In genomic region chr12:47717443-47718193, GRCh38 we compare ENCODE assay signal across 8 cellular contexts. TPM values are rescaled to one million over a fixed set of nuclear protein-coding genes. Genes with fewer than 3 reads are reported as not detected.
A peak's percentile ranks its signal among the peaks of the same experiment; 100 is the strongest.
DNase-seq lines count a peak whose midpoint lies in the region; ATAC-seq, FAIRE-seq and TF ChIP-seq lines count a peak whose summit lies in the region.

No MANE protein-coding gene starts in this region.

- H2BK5ac ChIP-seq in mesenchymal stem cell (ENCODE audit: low read depth, low read length, poor library complexity, severe bottlenecking) = no peak overlapping the region

- H3K27me3 ChIP-seq in endothelial cell of umbilical vein (ENCODE audit: control insufficient read depth in 2 of 2, insufficient read depth in 2 of 2, low read length in 2 of 2) (no peaks in the 10 kb centered on the region), mesenchymal stem cell (ENCODE audit: control insufficient read depth in 1 of 2, insufficient read depth in 1 of 2, low read length in 2 of 2) (no peaks in the 10 kb centered on the region)

- H3K36me3 Mint-ChIP-seq in stimulated activated memory B cell treated with anti-CD40 and anti-IgM and Interleukin-4, amounts not matched to agents 10 μg/mL and 1 μg/mL and 100 μg/mL, for 72 hours = peaks cover 25% of the 10 kb centered on the region

- H3K4me1 ChIP-seq in endothelial cell of umbilical vein (ENCODE audit: control insufficient read depth, extremely low read depth, insufficient read depth, low read length) (peaks cover 7% of the 10 kb centered on the region), mesenchymal stem cell (ENCODE audit: control insufficient read depth, insufficient read depth, low read depth, low read length) (peaks cover 7% of the 10 kb centered on the region)

- WGBS in mesenchymal stem cell = 12% methylated on average over 13 of the region's 13 CpGs

- intact Hi-C loops in endothelial cell of umbilical vein (cut with micrococcal nuclease) = loop anchor here (1.0 to 10.0 kb wide), 4 partner anchors 25 to 437 kb away; partner anchors contain the start of genes ASB8 and TMEM106C

- ATAC-seq in HG02759 (IDR thresholded peaks at IDR 0.05; ENCODE audit: unreplicated experiment) (peak; percentile 49), HG03175 (IDR thresholded peaks at IDR 0.05; ENCODE audit: unreplicated experiment) (no peak)
- ATAC-seq in stimulated activated memory B cell treated with anti-CD40 and anti-IgM and Interleukin-4, amounts not matched to agents 10 μg/mL and 1 μg/mL and 100 μg/mL, for 72 hours = peak; percentile 44

- H3K27ac Mint-ChIP-seq in stimulated activated memory B cell treated with anti-CD40 and anti-IgM and Interleukin-4, amounts not matched to agents 10 μg/mL and 1 μg/mL and 100 μg/mL, for 72 hours = peak overlapping the region; percentile 79

- TF ChIP-seq CTCF in C4-2B (conservative IDR thresholded peaks at IDR 0.05) (peak; percentile 89), endothelial cell of umbilical vein (IDR thresholded peaks at IDR 0.05; ENCODE audit: extremely low read depth in 1 of 2, insufficient read depth in 1 of 2, low read depth in 1 of 2, low read length in 2 of 2) (peak; percentile 94 to 98)

- peak overlapping the region; percentile 58 for H3K9ac ChIP-seq in endothelial cell of umbilical vein (replicated peaks; ENCODE audit: extremely low read depth, insufficient read depth, low read length)
- H3K9ac ChIP-seq in mesenchymal stem cell (ENCODE audit: low read length) = peak overlapping the region; percentile 88

- no peak overlapping the region for H3K4me3 Mint-ChIP-seq in stimulated activated memory B cell treated with anti-CD40 and anti-IgM and Interleukin-4, amounts not matched to agents 10 μg/mL and 1 μg/mL and 100 μg/mL, for 72 hours

- no TSS peak for BruUV-seq in endothelial cell of umbilical vein (replicated peaks; lab: Mats Ljungman, UMichigan)

- H2BK15ac ChIP-seq in mesenchymal stem cell (ENCODE audit: low read depth, poor library complexity, severe bottlenecking) = peak overlapping the region; percentile 38

- peak overlapping the region; percentile 28 for H3K27ac ChIP-seq in C4-2B
- peak overlapping the region; percentile 22 for H3K27ac ChIP-seq in endothelial cell of umbilical vein (ENCODE audit: insufficient read depth, low read depth, low read length)
- H3K27ac ChIP-seq in mesenchymal stem cell (ENCODE audit: low read length, poor library complexity, severe bottlenecking) = no peak overlapping the region

- H3K14ac ChIP-seq in mesenchymal stem cell (ENCODE audit: low read length in 2 of 2) = no peak overlapping the region

- H2AFZ ChIP-seq in endothelial cell of umbilical vein (ENCODE audit: low read depth, low read length) (peak overlapping the region; percentile 70), mesenchymal stem cell (ENCODE audit: low read depth, low read length) (peak overlapping the region; percentile 46)

- H4K8ac ChIP-seq in mesenchymal stem cell (ENCODE audit: low read length) = peak overlapping the region; percentile 98

- H3K9me1 ChIP-seq in endothelial cell of umbilical vein (replicated peaks; ENCODE audit: control insufficient read depth, extremely low read depth, insufficient read depth, low read length) = no peaks in the 10 kb centered on the region

- peak; percentile 96 for FAIRE-seq in endothelial cell of umbilical vein (lab: Jason Lieb, UNC)

- no peaks in the 10 kb centered on the region for H3K79me2 ChIP-seq in endothelial cell of umbilical vein (ENCODE audit: control insufficient read depth, insufficient read depth, low read length)

- H3K9me3 ChIP-seq in endothelial cell of umbilical vein (replicated peaks; ENCODE audit: control insufficient read depth, insufficient read depth, low read length) = no peaks in the 10 kb centered on the region
- H3K9me3 ChIP-seq in mesenchymal stem cell (ENCODE audit: control insufficient read depth, low read length) = no peaks in the 10 kb centered on the region

- POLR2A ChIA-PET in endothelial cell of umbilical vein (lab: Charles Lee) = no interaction called here

- peak overlapping the region; percentile 65 to 84 for H3K4ac ChIP-seq in mesenchymal stem cell (ENCODE audit: low read depth in 1 of 2, low read length in 2 of 2)

- H3K27me3 Mint-ChIP-seq in stimulated activated memory B cell treated with anti-CD40 and anti-IgM and Interleukin-4, amounts not matched to agents 10 μg/mL and 1 μg/mL and 100 μg/mL, for 72 hours = no peaks in the 10 kb centered on the region

- no peaks in the 10 kb centered on the region for H3K36me3 ChIP-seq in endothelial cell of umbilical vein (ENCODE audit: control insufficient read depth in 2 of 2, extremely low read depth in 1 of 2, insufficient read depth in 2 of 2, low read length in 2 of 2)
- peaks cover 0 to 7% of the 10 kb centered on the region in 2 experiments for H3K36me3 ChIP-seq in mesenchymal stem cell (ENCODE audit: control insufficient read depth in 1 of 2, insufficient read depth in 2 of 2, low read depth in 1 of 2, low read length in 2 of 2)

- peaks cover 40% of the 10 kb centered on the region for H3K4me1 Mint-ChIP-seq in stimulated activated memory B cell treated with anti-CD40 and anti-IgM and Interleukin-4, amounts not matched to agents 10 μg/mL and 1 μg/mL and 100 μg/mL, for 72 hours

- no peak overlapping the region for H3K23ac ChIP-seq in mesenchymal stem cell (ENCODE audit: low read length in 2 of 2)

- H3K4me2 ChIP-seq in endothelial cell of umbilical vein (ENCODE audit: insufficient read depth, low read length) = no peak overlapping the region
- H3K4me2 ChIP-seq in mesenchymal stem cell (ENCODE audit: low read length, poor library complexity, severe bottlenecking) = no peak overlapping the region

- H2BK120ac ChIP-seq in mesenchymal stem cell (ENCODE audit: low read depth, low read length) = peak overlapping the region; percentile 49

- peaks cover 2% of the 10 kb centered on the region for H3K79me1 ChIP-seq in mesenchymal stem cell (replicated peaks; ENCODE audit: low read length, poor library complexity, severe bottlenecking)

- no peaks in the 10 kb centered on the region for H4K20me1 ChIP-seq in endothelial cell of umbilical vein (replicated peaks; ENCODE audit: control insufficient read depth, extremely low read depth, insufficient read depth, low read length)

- H3K4me3 ChIP-seq in endothelial cell of umbilical vein (replicated peaks in 1 of 3; ENCODE audit: insufficient read depth in 1 of 3, low read depth in 1 of 3, low read length in 3 of 3) (no peak overlapping the region), mesenchymal stem cell (ENCODE audit: insufficient read depth in 1 of 2, low read depth in 1 of 2, low read length in 2 of 2) (no peak overlapping the region)

- TF ChIP-seq POLR2A in endothelial cell of umbilical vein (IDR thresholded peaks at IDR 0.05; ENCODE audit: low read depth, low read length) = no peak

- H2BK12ac ChIP-seq in mesenchymal stem cell (ENCODE audit: low read length in 2 of 2) = peak overlapping the region; percentile 21 to 59

- H3K18ac ChIP-seq in mesenchymal stem cell (ENCODE audit: low read depth in 1 of 2, low read length in 2 of 2) = peak overlapping the region; percentile 65 to 67

- H4K91ac ChIP-seq in mesenchymal stem cell (ENCODE audit: low read length) = peak overlapping the region; percentile 91

- dilution Hi-C loops in endothelial cell of umbilical vein (cut with MboI; ENCODE audit: extremely low pct_ligation_motif_present, low sequenced_read_pairs) = no loop called here

- CTCF ChIA-PET in endothelial cell of umbilical vein (lab: Charles Lee) = interaction anchor here (0.6 to 11.5 kb wide), 17 partner anchors 10 to 232 kb away, joined by 3 to 172 read pairs (median 5); partner anchors contain the start of genes RAPGEF3 and SLC48A1

- DNase-seq in NCI-H510A treated with DMSO at 0.1 percent for 48 hours (lab: John Stamatoyannopoulos, UW) (peak; percentile 88), endothelial cell of umbilical vein (ENCODE audit: low read depth, low spot score) (peak; percentile 83), mesenchymal stem cell (peak; percentile 88)
- DNase-seq in activated CD8-positive, alpha-beta memory T cell treated with anti-CD3 and anti-CD28 coated beads, Interleukin-2, amount 50 U/mL, for 4 hours = peak; percentile 38

- H2AK5ac ChIP-seq in mesenchymal stem cell (ENCODE audit: low read length, severe bottlenecking) = no peak overlapping the region

- no peaks in the 10 kb centered on the region for H3K9me3 Mint-ChIP-seq in stimulated activated memory B cell treated with anti-CD40 and anti-IgM and Interleukin-4, amounts not matched to agents 10 μg/mL and 1 μg/mL and 100 μg/mL, for 72 hours

RNA-seq across cellular contexts. Expression of gene ENDOU, which starts 7.7 kb away (rescaled TPM):
- total RNA-seq in endothelial cell of umbilical vein = not detected in 2 replicates
- polyA plus RNA-seq in endothelial cell of umbilical vein = not detected in 2 replicates
- polyA plus RNA-seq in endothelial cell of umbilical vein (2011; cell fraction: cytosol; rRNA removed) = 0.04 TPM in 1 of 2 replicates, not detected in the other
- polyA plus RNA-seq in endothelial cell of umbilical vein (2011; cell fraction: nucleus; rRNA removed) = 0.32 and 0.48 TPM in 2 replicates
- 0.07 TPM in 1 of 2 replicates, not detected in the other for polyA plus RNA-seq in endothelial cell of umbilical vein (2012)
- polyA minus RNA-seq in endothelial cell of umbilical vein = not detected in 2 replicates
- not detected for polyA minus RNA-seq in endothelial cell of umbilical vein (2011; cell fraction: cytosol; rRNA and poly(A)+ RNA removed)
- not detected in 2 replicates for polyA minus RNA-seq in endothelial cell of umbilical vein (2011; cell fraction: nucleus; rRNA and poly(A)+ RNA removed)
- not detected for polyA plus RNA-seq in mesenchymal stem cell (2013, experiment 1 of 2)
- not detected for polyA plus RNA-seq in mesenchymal stem cell (2013, experiment 2 of 2)

RNA-seq across cellular contexts. Expression of gene RPAP3, which starts 11.8 kb away (rescaled TPM):
- total RNA-seq in endothelial cell of umbilical vein = 29.8 and 32.5 TPM in 2 replicates
- 2.0 and 3.9 TPM in 2 replicates for polyA plus RNA-seq in endothelial cell of umbilical vein
- polyA plus RNA-seq in endothelial cell of umbilical vein (2011; cell fraction: cytosol; rRNA removed) = 10.4 and 11.0 TPM in 2 replicates
- polyA plus RNA-seq in endothelial cell of umbilical vein (2011; cell fraction: nucleus; rRNA removed) = 9.6 and 14.9 TPM in 2 replicates
- 21.7 and 31.8 TPM in 2 replicates for polyA plus RNA-seq in endothelial cell of umbilical vein (2012)
- 2.0 and 4.5 TPM in 2 replicates for polyA minus RNA-seq in endothelial cell of umbilical vein
- polyA minus RNA-seq in endothelial cell of umbilical vein (2011; cell fraction: cytosol; rRNA and poly(A)+ RNA removed) = 12.3 TPM
- 10.7 and 12.8 TPM in 2 replicates for polyA minus RNA-seq in endothelial cell of umbilical vein (2011; cell fraction: nucleus; rRNA and poly(A)+ RNA removed)
- polyA plus RNA-seq in mesenchymal stem cell (2013, experiment 1 of 2) = 28.1 TPM
- polyA plus RNA-seq in mesenchymal stem cell (2013, experiment 2 of 2) = 30.9 TPM

RNA-seq across cellular contexts. Expression of gene RAPGEF3, which starts 41.1 kb away (rescaled TPM):
- 53.6 and 55.1 TPM in 2 replicates for total RNA-seq in endothelial cell of umbilical vein
- 30.8 and 34.5 TPM in 2 replicates for polyA plus RNA-seq in endothelial cell of umbilical vein
- polyA plus RNA-seq in endothelial cell of umbilical vein (2011; cell fraction: cytosol; rRNA removed) = 14.4 and 18.3 TPM in 2 replicates
- polyA plus RNA-seq in endothelial cell of umbilical vein (2011; cell fraction: nucleus; rRNA removed) = 171 and 207 TPM in 2 replicates
- 29.7 and 38.7 TPM in 2 replicates for polyA plus RNA-seq in endothelial cell of umbilical vein (2012)
- 34.0 and 42.1 TPM in 2 replicates for polyA minus RNA-seq in endothelial cell of umbilical vein
- 3.3 TPM for polyA minus RNA-seq in endothelial cell of umbilical vein (2011; cell fraction: cytosol; rRNA and poly(A)+ RNA removed)
- polyA minus RNA-seq in endothelial cell of umbilical vein (2011; cell fraction: nucleus; rRNA and poly(A)+ RNA removed) = 57.3 and 65.6 TPM in 2 replicates
- 1.2 TPM for polyA plus RNA-seq in mesenchymal stem cell (2013, experiment 1 of 2)
- 1.2 TPM for polyA plus RNA-seq in mesenchymal stem cell (2013, experiment 2 of 2)

RNA-seq across cellular contexts. Expression of gene SLC48A1, which starts 55.4 kb away (rescaled TPM):
- total RNA-seq in endothelial cell of umbilical vein = 17.9 and 20.3 TPM in 2 replicates
- 17.3 and 19.8 TPM in 2 replicates for polyA plus RNA-seq in endothelial cell of umbilical vein
- polyA plus RNA-seq in endothelial cell of umbilical vein (2011; cell fraction: cytosol; rRNA removed) = 13.0 and 14.1 TPM in 2 replicates
- polyA plus RNA-seq in endothelial cell of umbilical vein (2011; cell fraction: nucleus; rRNA removed) = 21.7 and 24.5 TPM in 2 replicates
- 14.7 and 19.3 TPM in 2 replicates for polyA plus RNA-seq in endothelial cell of umbilical vein (2012)
- polyA minus RNA-seq in endothelial cell of umbilical vein = 14.9 and 20.7 TPM in 2 replicates
- 18.2 TPM for polyA minus RNA-seq in endothelial cell of umbilical vein (2011; cell fraction: cytosol; rRNA and poly(A)+ RNA removed)
- polyA minus RNA-seq in endothelial cell of umbilical vein (2011; cell fraction: nucleus; rRNA and poly(A)+ RNA removed) = 7.0 and 7.5 TPM in 2 replicates
- polyA plus RNA-seq in mesenchymal stem cell (2013, experiment 1 of 2) = 8.4 TPM
- 8.3 TPM for polyA plus RNA-seq in mesenchymal stem cell (2013, experiment 2 of 2)

Comparison
In these comparisons a context has a peak if more than half of its experiments do, and no peak if none do; other contexts are left out.
1. DNase-seq: peak in every context shown above with its lines; median percentile 88 in NCI-H510A treated with DMSO at 0.1 percent for 48 hours; 88 in mesenchymal stem cell; 83 in endothelial cell of umbilical vein; 38 in activated CD8-positive, alpha-beta memory T cell treated with anti-CD3 and anti-CD28 coated beads, Interleukin-2, amount 50 U/mL, for 4 hours.